8 cellular contexts compared by ENCODE assay signal in the genomic region with DNA sequence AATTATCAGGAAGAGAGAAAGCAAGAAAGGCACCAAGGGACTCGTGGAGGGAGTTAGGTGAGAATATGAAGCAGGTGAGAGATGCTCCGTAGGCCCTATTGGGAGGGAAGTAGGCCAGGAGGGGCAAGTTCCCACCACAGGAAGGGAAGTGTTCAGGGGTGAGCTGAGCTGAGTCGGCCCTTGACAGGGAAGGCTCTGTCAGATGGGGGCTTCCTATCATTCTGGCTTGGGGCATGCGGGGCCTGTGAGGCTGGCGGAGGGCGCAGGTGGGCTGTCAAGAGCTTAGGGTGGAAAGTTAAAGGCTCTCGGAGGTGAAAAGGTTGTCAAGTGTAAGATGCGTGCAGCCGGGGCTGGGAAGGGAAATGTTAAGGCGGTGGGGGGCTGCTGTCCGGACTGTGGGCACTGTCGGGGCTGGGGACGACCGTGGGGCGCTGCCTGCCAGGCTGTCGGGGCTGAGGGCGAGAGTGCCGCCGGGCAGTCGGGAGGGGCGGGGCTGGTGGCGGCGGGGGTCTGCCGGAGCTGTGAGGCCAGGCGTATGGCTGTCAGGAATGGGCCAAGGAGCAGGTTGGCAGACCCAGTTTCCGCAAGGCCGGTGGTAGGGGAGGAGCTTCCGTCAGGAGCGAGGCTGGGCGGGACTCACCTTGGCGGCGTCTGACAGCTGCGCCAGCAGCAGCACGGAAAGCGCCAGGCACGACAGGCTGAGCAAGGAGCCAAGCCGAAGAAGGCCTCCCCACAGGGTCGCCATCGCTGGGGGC. TPM values are rescaled to one million over a fixed set of nuclear protein-coding genes. Genes with fewer than 3 reads are reported as not detected.
DNase-seq lines count a peak whose midpoint lies in the region; ATAC-seq, FAIRE-seq and TF ChIP-seq lines count a peak whose summit lies in the region.

No MANE protein-coding gene starts in this region.

- no peaks in the 10 kb centered on the region; the same call in 1 of the 2 replicates for H3F3A ChIP-seq in DOHH2 (ENCODE audit: control insufficient read depth, insufficient read depth)

- H3K27ac Mint-ChIP-seq in activated naive CD4-positive, alpha-beta T cell treated with anti-CD3 and anti-CD28 coated beads, Interleukin-2, amount 10 ng/mL, durations not matched to agents 7 days and 5 days: peak overlapping the region; percentile 95
- H3K27ac Mint-ChIP-seq in type B pancreatic cell: peak overlapping the region; percentile 92

- no peaks in the 10 kb centered on the region for H3K9me2 ChIP-seq in DOHH2 (replicated peaks; ENCODE audit: control insufficient read depth, low read length)

- H3K4me2 ChIP-seq in DOHH2 (ENCODE audit: low read length): peak overlapping the region; percentile 80

- peaks cover 43% of the 10 kb centered on the region for H3K4me1 Mint-ChIP-seq in activated naive CD4-positive, alpha-beta T cell treated with anti-CD3 and anti-CD28 coated beads, Interleukin-2, amount 10 ng/mL, durations not matched to agents 7 days and 5 days
- peaks cover 18% of the 10 kb centered on the region for H3K4me1 Mint-ChIP-seq in type B pancreatic cell (ENCODE audit: unreplicated experiment)

- TF ChIP-seq CTCF in DOHH2 (IDR thresholded peaks at IDR 0.05; ENCODE audit: low read depth, low read length, poor library complexity, severe bottlenecking): no peak
- no peak for TF ChIP-seq CTCF in pancreas (IDR thresholded peaks at IDR 0.05)
- no peak for TF ChIP-seq CTCF in type B pancreatic cell (conservative IDR thresholded peaks at IDR 0.05)

- no peak for FAIRE-seq in pancreas (lab: Jason Lieb, UNC)

- CTCF ChIA-PET in activated naive CD4-positive, alpha-beta T cell treated with anti-CD3 and anti-CD28 coated beads, Interleukin-2, amount 10 ng/mL, durations not matched to agents 7 days and 5 days (lab: Charles Lee): interaction anchor here (1.3 to 3.0 kb wide), 5 partner anchors 48 to 275 kb away, joined by 3 to 17 read pairs (median 4); no protein-coding TSS in a partner anchor

- H3K4me1 ChIP-seq in DOHH2 (ENCODE audit: control insufficient read depth, low read length) (peaks cover 25% of the 10 kb centered on the region), SJCRH30 (peaks cover 4% of the 10 kb centered on the region; the same call in 1 of the 2 replicates), pancreas (peaks cover 0 to 11% (median 10%) of the 10 kb centered on the region in 3 donors)

- H3K9me3 Mint-ChIP-seq in activated naive CD4-positive, alpha-beta T cell treated with anti-CD3 and anti-CD28 coated beads, Interleukin-2, amount 10 ng/mL, durations not matched to agents 7 days and 5 days: no peaks in the 10 kb centered on the region
- H3K9me3 Mint-ChIP-seq in type B pancreatic cell: no peaks in the 10 kb centered on the region

- H3K36me3 ChIP-seq in DOHH2 (ENCODE audit: control insufficient read depth, low read length) (peaks cover 13% of the 10 kb centered on the region), KOPT-K1 (ENCODE audit: insufficient read depth, low read length) (peaks cover 6% of the 10 kb centered on the region; the same call in 1 of the 2 replicates), SJCRH30 (no peaks in the 10 kb centered on the region), pancreas (no peaks in the 10 kb centered on the region)

- 0 out of 2 replicates have a peak, but pooled peaks cover 3% of the 10 kb centered on the region for H4K20me1 ChIP-seq in DOHH2 (ENCODE audit: control insufficient read depth, insufficient read depth, low read depth, low read length)

- H3K27me3 Mint-ChIP-seq in activated naive CD4-positive, alpha-beta T cell treated with anti-CD3 and anti-CD28 coated beads, Interleukin-2, amount 10 ng/mL, durations not matched to agents 7 days and 5 days: no peaks in the 10 kb centered on the region
- no peaks in the 10 kb centered on the region for H3K27me3 Mint-ChIP-seq in type B pancreatic cell

- peaks cover 59% of the 10 kb centered on the region for H3K79me2 ChIP-seq in DOHH2 (ENCODE audit: control insufficient read depth, low read length)

- H3K9me3 ChIP-seq in DOHH2 (ENCODE audit: control insufficient read depth, insufficient read depth, low read length) (no peaks in the 10 kb centered on the region), KOPT-K1 (ENCODE audit: insufficient read depth, low read length, poor library complexity, severe bottlenecking) (no peaks in the 10 kb centered on the region), SJCRH30 (replicated peaks) (no peaks in the 10 kb centered on the region), pancreas (no peaks in the 10 kb centered on the region)

- ATAC-seq in GM21825 (IDR thresholded peaks at IDR 0.05; ENCODE audit: unreplicated experiment) (peak; percentile 62), pancreas (peak; percentile 83 to 88 (median 87))

- WGBS in pancreas, 2 donors: 1% methylated on average over 31 to 39 of the region's 39 CpGs

- peak overlapping the region; percentile 45 for H3K27ac ChIP-seq in DOHH2 (ENCODE audit: low read depth, low read length)
- peak overlapping the region; percentile 86 for H3K27ac ChIP-seq in KOPT-K1 (ENCODE audit: low read depth, low read length, poor library complexity, severe bottlenecking)
- peak overlapping the region; percentile 78 for H3K27ac ChIP-seq in SJCRH30
- H3K27ac ChIP-seq in pancreas: peak overlapping the region; percentile 88 to 100 (median 96)

- H3K27me3 ChIP-seq in DOHH2 (ENCODE audit: control insufficient read depth, low read length) (no peaks in the 10 kb centered on the region), SJCRH30 (no peaks in the 10 kb centered on the region), pancreas (no peaks in the 10 kb centered on the region)

- H3K4me3 Mint-ChIP-seq in activated naive CD4-positive, alpha-beta T cell treated with anti-CD3 and anti-CD28 coated beads, Interleukin-2, amount 10 ng/mL, durations not matched to agents 7 days and 5 days: peak overlapping the region; percentile 97
- peak overlapping the region; percentile 95 for H3K4me3 Mint-ChIP-seq in type B pancreatic cell

- intact Hi-C loops in pancreas (cut with DNase I): no loop called here

- DNase-seq in SJCRH30 (no peak), glomerular visceral epithelial cell (ENCODE audit: extremely low spot score) (peak; percentile 77), pancreas (peak; percentile 87 to 96 (median 88)), type B pancreatic cell (ENCODE audit: extremely low spot score, unreplicated experiment) (peak; percentile 73)
- DNase-seq in activated naive CD4-positive, alpha-beta T cell treated with anti-CD3 and anti-CD28 coated beads, Interleukin-2, amount 10 ng/mL, durations not matched to agents 7 days and 5 days: peak; percentile 90

- H3K4me3 ChIP-seq in DOHH2 (ENCODE audit: low read length) (peak overlapping the region; percentile 77), SJCRH30 (peak overlapping the region; percentile 89), pancreas (peak overlapping the region; percentile 50 to 89 (median 73))

- H3K36me3 Mint-ChIP-seq in activated naive CD4-positive, alpha-beta T cell treated with anti-CD3 and anti-CD28 coated beads, Interleukin-2, amount 10 ng/mL, durations not matched to agents 7 days and 5 days: peaks cover 16% of the 10 kb centered on the region
- no peaks in the 10 kb centered on the region for H3K36me3 Mint-ChIP-seq in type B pancreatic cell

RNA-seq across cellular contexts. Expression of a gene that starts 0.5 kb away (rescaled TPM):
- total RNA-seq in SJCRH30 (2014; rRNA removed; shearing (Covaris generic)): 32.3 and 35.9 TPM in 2 replicates
- total RNA-seq in pancreas (10 to 100 TPM; 12.8 to 23.3 (median 19.5) TPM), type B pancreatic cell (ENCODE audit: low replicate concordance) (26.1 and 45.5 TPM in 2 replicates)
- 10 to 100 TPM; 14.7 to 39.4 TPM for polyA plus RNA-seq in pancreas

RNA-seq across cellular contexts. Expression of a gene that starts 20.9 kb away (rescaled TPM):
- not detected in 2 replicates for total RNA-seq in SJCRH30 (2014; rRNA removed; shearing (Covaris generic))
- total RNA-seq in pancreas (under 1 TPM in 1 of 6 donors, not detected in 5; 0.34 TPM), type B pancreatic cell (ENCODE audit: low replicate concordance) (not detected in 2 replicates)
- not detected for polyA plus RNA-seq in pancreas

RNA-seq across cellular contexts. Expression of a gene that starts 31.0 kb away (rescaled TPM):
- not detected in 2 replicates for total RNA-seq in SJCRH30 (2014; rRNA removed; shearing (Covaris generic))
- total RNA-seq in pancreas (not detected), type B pancreatic cell (ENCODE audit: low replicate concordance) (not detected in 2 replicates)
- not detected for polyA plus RNA-seq in pancreas

RNA-seq across cellular contexts. Expression of a gene that starts 40.1 kb away (rescaled TPM):
- 10.1 and 13.2 TPM in 2 replicates for total RNA-seq in SJCRH30 (2014; rRNA removed; shearing (Covaris generic))
- total RNA-seq in pancreas (under 1 TPM; 0.16 to 0.44 (median 0.28) TPM), type B pancreatic cell (ENCODE audit: low replicate concordance) (0.92 and 1.1 TPM in 2 replicates)
- polyA plus RNA-seq in pancreas: under 1 TPM; 0.04 to 0.26 TPM

RNA-seq across cellular contexts. Expression of a gene that starts 52.8 kb away (rescaled TPM):
- 22.6 and 22.7 TPM in 2 replicates for total RNA-seq in SJCRH30 (2014; rRNA removed; shearing (Covaris generic))
- 10 to 100 TPM in 1 of 6 donors, 1 to 10 TPM in 5; 6.3 to 11.6 (median 7.9) TPM for total RNA-seq in pancreas
- 10 to 100 TPM in 1 of 2 donors, 1 to 10 TPM in 1; 6.5 to 11.6 TPM for polyA plus RNA-seq in pancreas
- 14.9 and 16.5 TPM in 2 replicates for total RNA-seq in type B pancreatic cell (ENCODE audit: low replicate concordance)

Comparison
In these comparisons a context has a peak if more than half of its experiments do, and no peak if none do; other contexts are left out.
1. H3K27ac ChIP-seq: peak in every context shown above with its lines; median percentile 96 in pancreas; 86 in KOPT-K1; 78 in SJCRH30; 45 in DOHH2.
2. DNase-seq: peak in activated naive CD4-positive, alpha-beta T cell treated with anti-CD3 and anti-CD28 coated beads, Interleukin-2, amount 10 ng/mL, durations not matched to agents 7 days and 5 days (single experiment), glomerular visceral epithelial cell (single experiment), pancreas (6 of 6) and type B pancreatic cell (single experiment); none in SJCRH30 (0 of 2).
3. Peak in every context shown above with its lines, with median percentiles within 50 percentile points of each other: H3K4me3 ChIP-seq.